ENCODE assay signal across 19 cellular contexts in the genomic region with DNA sequence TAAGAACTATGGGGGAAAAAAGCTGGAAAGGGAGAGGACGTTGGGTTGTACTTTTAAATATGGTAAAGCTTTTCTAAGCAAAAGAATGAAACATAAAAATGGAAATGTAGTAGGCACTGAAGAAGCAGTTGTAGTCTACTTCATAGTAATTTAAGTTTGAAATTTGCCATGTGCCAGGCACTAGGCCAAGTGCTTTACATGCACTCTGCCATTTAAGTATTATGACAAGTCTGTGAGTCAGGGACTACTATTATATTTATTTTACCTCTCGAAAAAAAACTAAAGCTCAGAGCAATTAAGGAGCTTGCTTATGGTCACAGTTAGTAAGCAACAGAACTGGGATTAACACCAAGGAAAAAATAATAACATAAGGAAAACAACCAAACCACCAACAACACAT.
DNase-seq lines count a peak whose midpoint lies in the region; ATAC-seq and TF ChIP-seq lines count a peak whose summit lies in the region.
"Had no signal": no experiment of that assay in that cellular context is flagged by ENCODE, and none has a peak within 500 bp of the region (broad histone marks: within the 10 kb centered on the region; RNA-seq: fewer than 3 reads in every experiment).

No MANE protein-coding gene starts in this region.

- DNase-seq in DMS 273 (lab: John Stamatoyannopoulos, UW; ENCODE audit: unreplicated experiment), result peak; percentile 10
- DNase-seq in DMS 273 treated with DMSO at 0.1 percent for 48 hours (lab: John Stamatoyannopoulos, UW), result no peak
- peak; percentile 36 for DNase-seq in Panc1 (ENCODE audit: low read depth, low spot score)
- DNase-seq in epithelial cell of esophagus (ENCODE audit: low read depth), result peak; percentile 84
- DNase-seq in renal cortical epithelial cell (ENCODE audit: low read depth), result peak; percentile 86
- DNase-seq in Peyer's patch, result no peak
- DNase-seq in NOMO-1 (lab: John Stamatoyannopoulos, UW; ENCODE audit: unreplicated experiment in 2 of 2), result no peak
- no peak for DNase-seq in endothelial cell (ENCODE audit: low spot score)
- DNase-seq: activated CD4-positive, alpha-beta T cell treated with anti-CD3 and anti-CD28 coated beads for 4 hours; activated T-cell treated with anti-CD3 and anti-CD28 coated beads, Interleukin-2, amount 50 U/mL, for 24 hours; adrenal gland; Caco-2; effector CD8-positive, alpha-beta T cell; hypothalamus; NCI-H2171; occipital lobe; OCI-M1; transverse colon had no signal

- peaks cover 5% of the 10 kb centered on the region for H3K9me3 Mint-ChIP-seq in endothelial cell (ENCODE audit: unreplicated experiment)

- no peak overlapping the region for H3K4me3 ChIP-seq in Panc1 (ENCODE audit: low read depth in 2 of 2, low read length in 2 of 2)
- H3K4me3 ChIP-seq in epithelial cell of esophagus (ENCODE audit: low read length), result no peak overlapping the region
- no peak overlapping the region for H3K4me3 ChIP-seq in Peyer's patch
- H3K4me3 ChIP-seq: adrenal gland, transverse colon had no signal

- peak; percentile 65; the same call in 1 of the 2 replicates for ATAC-seq in Panc1

- intact Hi-C loops in Panc1 (cut with micrococcal nuclease; ENCODE audit: unreplicated experiment), result no loop called here

- TF ChIP-seq POLR2A in Peyer's patch (IDR thresholded peaks at IDR 0.05), result no peak

- H3K27me3 Mint-ChIP-seq in endothelial cell (ENCODE audit: unreplicated experiment), result no peaks in the 10 kb centered on the region
- H3K27me3 Mint-ChIP-seq: activated T-cell treated with anti-CD3 and anti-CD28 coated beads, Interleukin-2, amount 50 U/mL, for 24 hours had no signal

- H3K9me3 ChIP-seq in Panc1 (ENCODE audit: control insufficient read depth, insufficient read depth, low read depth, low read length), result no peaks in the 10 kb centered on the region
- H3K9me3 ChIP-seq in Peyer's patch, result peaks cover 0 to 4% (median 0%) of the 10 kb centered on the region in 4 donors
- H3K9me3 ChIP-seq: Caco-2 had no signal

- H3K27ac Mint-ChIP-seq in endothelial cell (ENCODE audit: unreplicated experiment), result no peak overlapping the region
- H3K27ac Mint-ChIP-seq: activated T-cell treated with anti-CD3 and anti-CD28 coated beads, Interleukin-2, amount 50 U/mL, for 24 hours had no signal

- POLR2A ChIA-PET in Panc1 (lab: Charles Lee), result no interaction called here

- H3K27ac ChIP-seq in Panc1 (ENCODE audit: low read length), result no peak overlapping the region
- no peak overlapping the region for H3K27ac ChIP-seq in Peyer's patch
- H3K27ac ChIP-seq: 22Rv1, adrenal gland, transverse colon had no signal

- no peaks in the 10 kb centered on the region for H3K27me3 ChIP-seq in Panc1 (ENCODE audit: control insufficient read depth, insufficient read depth, low read length)
- no peaks in the 10 kb centered on the region for H3K27me3 ChIP-seq in Peyer's patch
- H3K27me3 ChIP-seq: adrenal gland, transverse colon had no signal

- H3K36me3 ChIP-seq in Panc1 (ENCODE audit: control insufficient read depth, insufficient read depth, low read length) (no peaks in the 10 kb centered on the region), Peyer's patch (no peaks in the 10 kb centered on the region)
- H3K36me3 ChIP-seq: adrenal gland, transverse colon had no signal

- TF ChIP-seq CTCF in Panc1 (IDR thresholded peaks at IDR 0.05) (no peak), epithelial cell of esophagus (IDR thresholded peaks at IDR 0.05; ENCODE audit: insufficient read depth, low read depth, low read length, missing control alignments) (no peak), Peyer's patch (IDR thresholded peaks at IDR 0.05) (no peak), endothelial cell (IDR thresholded peaks at IDR 0.05; ENCODE audit: unreplicated experiment) (no peak)

- no TSS peak for BruUV-seq in Panc1 (replicated peaks; lab: Mats Ljungman, UMichigan)

- no peak overlapping the region for H3K4me3 Mint-ChIP-seq in endothelial cell (ENCODE audit: unreplicated experiment)
- H3K4me3 Mint-ChIP-seq: activated T-cell treated with anti-CD3 and anti-CD28 coated beads, Interleukin-2, amount 50 U/mL, for 24 hours had no signal

- H3K4me1 ChIP-seq in Panc1 (ENCODE audit: control insufficient read depth, insufficient read depth, low read length) (no peaks in the 10 kb centered on the region), Peyer's patch (no peaks in the 10 kb centered on the region)
- H3K4me1 ChIP-seq: adrenal gland, Caco-2, transverse colon had no signal

- CTCF ChIA-PET in Panc1 (lab: Charles Lee), result no interaction called here

- peaks cover 4% of the 10 kb centered on the region for H3K36me3 Mint-ChIP-seq in endothelial cell (ENCODE audit: low read depth, unreplicated experiment)

- no peaks in the 10 kb centered on the region for H3K4me1 Mint-ChIP-seq in endothelial cell (ENCODE audit: unreplicated experiment)

- in situ Hi-C loops in Panc1 (cut with HindIII; ENCODE audit: low pct_unique_long_range_greater_than_20kb, low sequenced_read_pairs), result no loop called here

Comparison
In these comparisons a context has a peak if more than half of its experiments do, and no peak if none do; other contexts are left out.
1. DNase-seq: peak in DMS 273 (single experiment), Panc1 (single experiment), epithelial cell of esophagus (single experiment) and renal cortical epithelial cell (single experiment); none in DMS 273 treated with DMSO at 0.1 percent for 48 hours (single experiment), Peyer's patch (0 of 3), NOMO-1 (0 of 2) and endothelial cell (single experiment).